In genomic region chr14:69191340-69192111, GRCh38 we compare ENCODE assay signal across 1 cellular context.
TF ChIP-seq lines count a peak whose summit lies in the region.

TSS of gene EXD2 (plus strand) at chr14:69191498. CDS start at chr14:69209471, 17,973 bp downstream.

TF ChIP-seq in K562, 482 proteins besides CTCF, POLR2A, EP300 and RAD21 (continued from another document and continues in another):
- TF ChIP-seq BCLAF1 (IDR thresholded peaks at IDR 0.05; ENCODE audit: borderline replicate concordance in 1 of 2, control insufficient read depth in 1 of 2, low read depth in 2 of 2, low read length in 1 of 2) (no peak), CEBPG (CRISPR knock-in tag; IDR thresholded peaks at IDR 0.05) (no peak; the same call in 1 of the 2 replicates), CEBPG (tag; conservative IDR thresholded peaks at IDR 0.05 in 1 of 2, IDR thresholded peaks at IDR 0.05 in 1 of 2) (no peak), ZSCAN29 (IDR thresholded peaks at IDR 0.05) (no peak), RBBP5 (IDR thresholded peaks at IDR 0.05; ENCODE audit: borderline replicate concordance, insufficient read depth, low read length, poor library complexity, severe bottlenecking) (peak; percentile 61), NCOR1 (IDR thresholded peaks at IDR 0.05) (0 out of 2 replicates have a peak, but pooled peaks have one; percentile 5), ZBTB17 (CRISPR knock-in tag; IDR thresholded peaks at IDR 0.05) (peak; percentile 30; the same call in 1 of the 2 replicates), ZNF699 (CRISPR knock-in tag; IDR thresholded peaks at IDR 0.05; ENCODE audit: insufficient replicate concordance) (no peak), HDAC8 (tag; IDR thresholded peaks at IDR 0.05) (no peak; the same call in 1 of the 2 replicates), SMARCC2 (IDR thresholded peaks at IDR 0.05; ENCODE audit: low read depth) (no peak), E2F1 (CRISPR knock-in tag; IDR thresholded peaks at IDR 0.05) (no peak), HCFC1 (IDR thresholded peaks at IDR 0.05; ENCODE audit: low read depth, low read length) (peak; percentile 89), NCOA4 (IDR thresholded peaks at IDR 0.05; ENCODE audit: partially characterized antibody) (no peak), NFIX (CRISPR knock-in tag; IDR thresholded peaks at IDR 0.05; ENCODE audit: low read depth) (no peak), TCF3 (CRISPR knock-in tag; IDR thresholded peaks at IDR 0.05) (peak; percentile 5; the same call in 1 of the 2 replicates), POLR2H (tag; IDR thresholded peaks at IDR 0.05; ENCODE audit: low read depth) (peak; percentile 33; the same call in 1 of the 2 replicates), MCM5 (IDR thresholded peaks at IDR 0.05; ENCODE audit: low read depth) (no peak), ZNF696 (CRISPR knock-in tag; conservative IDR thresholded peaks at IDR 0.05) (no peak), BHLHE40 (IDR thresholded peaks at IDR 0.05; ENCODE audit: low read length) (no peak; the same call in 1 of the 2 replicates), FOXK1 (CRISPR knock-in tag; IDR thresholded peaks at IDR 0.05; ENCODE audit: borderline replicate concordance) (no peak), ZFP1 (CRISPR knock-in tag; IDR thresholded peaks at IDR 0.05) (no peak), ZBTB9 (CRISPR knock-in tag; IDR thresholded peaks at IDR 0.05) (no peak), ZNF431 (CRISPR knock-in tag; IDR thresholded peaks at IDR 0.05) (no peak), MGA (IDR thresholded peaks at IDR 0.05) (peak; percentile 64), CBX3 (IDR thresholded peaks at IDR 0.05; ENCODE audit: borderline replicate concordance in 1 of 2, low read length in 2 of 2) (peak in 1 of 2 experiments; percentile 30; a peak in 1 of 3 replicates), ZNF655 (CRISPR knock-in tag; IDR thresholded peaks at IDR 0.05) (no peak), ZBTB12 (CRISPR knock-in tag; IDR thresholded peaks at IDR 0.05) (no peak), MECOM (CRISPR knock-in tag; IDR thresholded peaks at IDR 0.05) (no peak), CC2D1A (IDR thresholded peaks at IDR 0.05) (0 out of 2 replicates have a peak, but pooled peaks have one; percentile 26), NUFIP1 (IDR thresholded peaks at IDR 0.05; ENCODE audit: partially characterized antibody) (no peak), HLTF (IDR thresholded peaks at IDR 0.05) (0 out of 2 replicates have a peak, but pooled peaks have one; percentile 53), PTBP1 (IDR thresholded peaks at IDR 0.05; ENCODE audit: low read depth, low read length) (no peak), HNRNPL (IDR thresholded peaks at IDR 0.05; ENCODE audit: low read depth, low read length) (no peak), ARID4B (CRISPR knock-in tag; IDR thresholded peaks at IDR 0.05) (peak; percentile 79), ZFX (CRISPR knock-in tag; IDR thresholded peaks at IDR 0.05) (peak; percentile 95)
